In genomic region chr14:70707138-70708038, GRCh38 we compare ENCODE assay signal across 8 cellular contexts.
DNase-seq lines count a peak whose midpoint lies in the region; ATAC-seq, FAIRE-seq and TF ChIP-seq lines count a peak whose summit lies in the region.

No MANE protein-coding gene starts in this region.

- no peaks in the 10 kb centered on the region for H3K36me3 ChIP-seq in gastroesophageal sphincter
- no peaks in the 10 kb centered on the region for H3K36me3 ChIP-seq in transverse colon

- H3K9me3 ChIP-seq in gastroesophageal sphincter (no peaks in the 10 kb centered on the region), transverse colon (no peaks in the 10 kb centered on the region)

- H3K27ac ChIP-seq in gastroesophageal sphincter (no peak overlapping the region), transverse colon (no peak overlapping the region)

- no peak for FAIRE-seq in D721Med (lab: Jason Lieb, UNC)

- intact Hi-C loops in transverse colon (cut with DNase I; ENCODE audit: low total_unique reads): no loop called here

- no peak for TF ChIP-seq CTCF in epithelial cell of proximal tubule (conservative IDR thresholded peaks at IDR 0.05; ENCODE audit: low read depth, low read length)
- TF ChIP-seq CTCF in D721Med (IDR thresholded peaks at IDR 0.05; ENCODE audit: insufficient read depth, missing control alignments): no peak
- TF ChIP-seq CTCF in gastroesophageal sphincter (IDR thresholded peaks at IDR 0.05): no peak
- no peak for TF ChIP-seq CTCF in transverse colon (IDR thresholded peaks at IDR 0.05)

- H3K4me1 ChIP-seq in gastroesophageal sphincter: no peaks in the 10 kb centered on the region
- H3K4me1 ChIP-seq in transverse colon: no peaks in the 10 kb centered on the region

- TF ChIP-seq POLR2A in gastroesophageal sphincter (IDR thresholded peaks at IDR 0.05) (no peak), transverse colon (IDR thresholded peaks at IDR 0.05) (no peak)

- in situ Hi-C loops in transverse colon (cut with MboI; ENCODE audit: low pct_ligation_motif_present in 1 of 4, low pct_unique_long_range_greater_than_20kb in 1 of 4, low sequenced_read_pairs in 3 of 4): no loop called here

- peaks cover 37% of the 10 kb centered on the region for H3K27me3 ChIP-seq in gastroesophageal sphincter
- no peaks in the 10 kb centered on the region for H3K27me3 ChIP-seq in transverse colon

- ATAC-seq in GM18498 (IDR thresholded peaks at IDR 0.05; ENCODE audit: unreplicated experiment): peak; percentile 67
- peak; percentile 87 for ATAC-seq in GM21786 (IDR thresholded peaks at IDR 0.05; ENCODE audit: unreplicated experiment)
- no peak for ATAC-seq in gastroesophageal sphincter

- 67 to 86% methylated on average over 2 to 3 of the region's 6 CpGs for WGBS in gastroesophageal sphincter (ENCODE audit: low coverage in 1 of 2), 2 donors
- WGBS in transverse colon (ENCODE audit: low coverage in 1 of 2), 2 donors: 64 to 100% methylated on average over 1 to 6 of the region's 6 CpGs

- H3K4me3 ChIP-seq in epithelial cell of proximal tubule (ENCODE audit: low read depth, low read length) (no peak overlapping the region), gastroesophageal sphincter (no peak overlapping the region), transverse colon (no peak overlapping the region)

- peak; percentile 74 for DNase-seq in LHCN-M2 (ENCODE audit: low read depth)
- DNase-seq in epithelial cell of proximal tubule (ENCODE audit: low read depth): peak; percentile 65
- no peak for DNase-seq in anterior cingulate cortex (lab: John Stamatoyannopoulos, UW)
- no peak for DNase-seq in D721Med (ENCODE audit: insufficient read length, low spot score)
- no peak for DNase-seq in transverse colon

- TF ChIP-seq EP300 in gastroesophageal sphincter (IDR thresholded peaks at IDR 0.05) (no peak), transverse colon (IDR thresholded peaks at IDR 0.05; ENCODE audit: low read depth) (no peak)

Comparison
In these comparisons a context has a peak if more than half of its experiments do, and no peak if none do; other contexts are left out.
1. DNase-seq: peak in LHCN-M2 (single experiment) and epithelial cell of proximal tubule (single experiment); none in anterior cingulate cortex (0 of 58), D721Med (single experiment) and transverse colon (single experiment).